In genomic region chr6:3359091-3359752, GRCh38 we compare ENCODE assay signal across 22 cellular contexts.
DNase-seq lines count a peak whose midpoint lies in the region; ATAC-seq and TF ChIP-seq lines count a peak whose summit lies in the region.
"Had no signal": no experiment of that assay in that cellular context is flagged by ENCODE, and none has a peak within 500 bp of the region (broad histone marks: within the 10 kb centered on the region; RNA-seq: fewer than 3 reads in every experiment).

No MANE protein-coding gene starts in this region.

- no peak overlapping the region for H3K27ac Mint-ChIP-seq in activated naive CD8-positive, alpha-beta T cell treated with anti-CD3 and anti-CD28 coated beads for 36 hours
- H3K27ac Mint-ChIP-seq: activated naive CD4-positive, alpha-beta T cell treated with anti-CD3 and anti-CD28 coated beads for 36 hours had no signal

- H3K4me3 ChIP-seq in epithelial cell of esophagus (ENCODE audit: low read length) = no peak overlapping the region
- no peak overlapping the region for H3K4me3 ChIP-seq in left lung
- H3K4me3 ChIP-seq: BLaER1 had no signal

- intact Hi-C loops in left lung (cut with DNase I) = no loop called here

- H3K27ac ChIP-seq in RWPE1 (peak overlapping the region; percentile 31; the same call in 1 of the 2 replicates), substantia nigra (ENCODE audit: low read depth, low read length, poor library complexity, severe bottlenecking) (peak overlapping the region; percentile 98), left lung (no peak overlapping the region)
- H3K27ac ChIP-seq: BLaER1 had no signal

- H3K27me3 Mint-ChIP-seq in activated naive CD8-positive, alpha-beta T cell treated with anti-CD3 and anti-CD28 coated beads for 36 hours = peaks cover 3% of the 10 kb centered on the region

- CTCF ChIA-PET in RWPE1 (lab: Yijun Ruan, JAX) = no interaction called here

- H3K36me3 Mint-ChIP-seq in activated naive CD8-positive, alpha-beta T cell treated with anti-CD3 and anti-CD28 coated beads for 36 hours = no peaks in the 10 kb centered on the region

- H3K4me3 Mint-ChIP-seq in activated naive CD8-positive, alpha-beta T cell treated with anti-CD3 and anti-CD28 coated beads for 36 hours = no peak overlapping the region
- H3K4me3 Mint-ChIP-seq: activated naive CD4-positive, alpha-beta T cell treated with anti-CD3 and anti-CD28 coated beads for 36 hours; neural crest cell had no signal

- DNase-seq in DMS53 (lab: John Stamatoyannopoulos, UW) (peak; percentile 10), DMS53 treated with DMSO at 0.1 percent for 48 hours (lab: John Stamatoyannopoulos, UW; ENCODE audit: unreplicated experiment) (no peak), RWPE1 (ENCODE audit: low spot score) (no peak), epithelial cell of esophagus (ENCODE audit: low read depth) (peak; percentile 55), substantia nigra (lab: John Stamatoyannopoulos, UW) (peak in 1 of 49 donors; percentile 57), left lung (no peak)
- DNase-seq in stimulated activated naive CD4-positive, alpha-beta T cell (lab: John Stamatoyannopoulos, UW) = no peak
- no peak for DNase-seq in activated naive CD8-positive, alpha-beta T cell treated with anti-CD3 and anti-CD28 coated beads for 36 hours
- DNase-seq: 8988T; activated CD4-positive, CD25-positive, alpha-beta regulatory T cell treated with anti-CD3 and anti-CD28 coated beads, Interleukin-2, amount 50 U/mL, for 72 hours; activated CD8-positive, alpha-beta memory T cell treated with anti-CD3 and anti-CD28 coated beads for 24 hours; activated naive CD4-positive, alpha-beta T cell treated with anti-CD3 and anti-CD28 coated beads for 36 hours; activated T-cell treated with anti-CD3 and anti-CD28 coated beads, Interleukin-2, amount 50 U/mL, for 48 hours; H7; NCI-H1417; NCI-H2107; stimulated activated CD4-positive, alpha-beta T cell treated with anti-CD3 and anti-CD28 coated beads, Interleukin-4, amount 100 ng/mL, for 4 hours; T1000 had no signal

- peaks cover 3% of the 10 kb centered on the region for H3K9me3 Mint-ChIP-seq in activated naive CD8-positive, alpha-beta T cell treated with anti-CD3 and anti-CD28 coated beads for 36 hours
- H3K9me3 Mint-ChIP-seq: activated naive CD4-positive, alpha-beta T cell treated with anti-CD3 and anti-CD28 coated beads for 36 hours; neural crest cell had no signal

- ATAC-seq in left lung = no peak
- ATAC-seq: left lobe of liver, Right ventricle myocardium inferior had no signal

- peaks cover 19% of the 10 kb centered on the region for H3K4me1 Mint-ChIP-seq in activated naive CD8-positive, alpha-beta T cell treated with anti-CD3 and anti-CD28 coated beads for 36 hours

- no peak for TF ChIP-seq CTCF in RWPE1 (conservative IDR thresholded peaks at IDR 0.05; ENCODE audit: low read depth)
- TF ChIP-seq CTCF in epithelial cell of esophagus (IDR thresholded peaks at IDR 0.05; ENCODE audit: insufficient read depth, low read depth, low read length, missing control alignments) = no peak
- no peak for TF ChIP-seq CTCF in left lung (IDR thresholded peaks at IDR 0.05)

- POLR2A ChIA-PET in RWPE1 (lab: Yijun Ruan, JAX; ENCODE audit: low non-redundant PET) = interaction anchor here (0.6 kb wide), 1 partner anchor 295 kb away, joined by 3 read pairs; no protein-coding TSS in a partner anchor

- H3K36me3 ChIP-seq in left lung = no peaks in the 10 kb centered on the region
- H3K36me3 ChIP-seq: BLaER1 had no signal

- no peaks in the 10 kb centered on the region for H3K9me3 ChIP-seq in left lung
- H3K9me3 ChIP-seq: BLaER1 had no signal

- H3K4me1 ChIP-seq in left lung = peaks cover 11 to 30% of the 10 kb centered on the region in 2 donors

- peaks cover 0 to 7% of the 10 kb centered on the region in 2 donors for H3K27me3 ChIP-seq in left lung
- H3K27me3 ChIP-seq: BLaER1 had no signal

Comparison
In these comparisons a context has a peak if more than half of its experiments do, and no peak if none do; other contexts are left out.
1. DNase-seq: peak in DMS53 (single experiment) and epithelial cell of esophagus (single experiment); none in DMS53 treated with DMSO at 0.1 percent for 48 hours (single experiment), RWPE1 (single experiment), left lung (0 of 2), stimulated activated naive CD4-positive, alpha-beta T cell (0 of 6) and activated naive CD8-positive, alpha-beta T cell treated with anti-CD3 and anti-CD28 coated beads for 36 hours (single experiment).
2. H3K27ac ChIP-seq: peak in RWPE1 (single experiment) and substantia nigra (single experiment); none in left lung (0 of 2).